ENCODE assay signal across 20 cellular contexts in genomic region chr4:110061101-110061500, GRCh38.
"Had no signal": no experiment of that assay in that cellular context is flagged by ENCODE, and none has a peak within 500 bp of the region (broad histone marks: within the 10 kb centered on the region; RNA-seq: fewer than 3 reads in every experiment).

No MANE protein-coding gene starts in this region.

- FAIRE-seq: astrocyte, bronchial epithelial cell, frontal cortex had no signal

- H3K4me3 Mint-ChIP-seq: endodermal cell, mesothelial cell of epicardium, neural crest cell, WTC11 had no signal

- ATAC-seq: left cardiac atrium; lower lobe of right lung; right lobe of liver; stimulated activated naive CD8-positive, alpha-beta T cell treated with anti-CD3 and anti-CD28 coated beads, Interleukin-15, Interleukin-2, amounts not matched to agents 100 U/mL and 50 U/mL, for 24 hours; WTC11 had no signal

- DNase-seq: activated CD4-positive, alpha-beta T cell treated with anti-CD3 and anti-CD28 coated beads for 4 hours; activated naive CD4-positive, alpha-beta T cell treated with Interleukin-2 at 50 U/mL for 16 hours; activated T-cell treated with anti-CD3 and anti-CD28 coated beads, Interleukin-2, amount 50 U/mL, for 48 hours; endodermal cell; head of caudate nucleus; left cardiac atrium; lower lobe of right lung; ovary; right lobe of liver; SJCRH30; stimulated activated CD4-positive, alpha-beta T cell treated with anti-CD3 and anti-CD28 coated beads, Interleukin-4, amount 100 ng/mL, for 4 hours; stimulated activated CD8-positive, alpha-beta memory T cell treated with anti-CD3 and anti-CD28 coated beads, Interleukin-4, amount 100 ng/mL, for 48 hours; stimulated activated naive CD8-positive, alpha-beta T cell treated with anti-CD3 and anti-CD28 coated beads, Interleukin-15, Interleukin-2, amounts not matched to agents 100 U/mL and 50 U/mL, for 24 hours; trophoblast cell had no signal

- H3K4me1 Mint-ChIP-seq: endodermal cell, WTC11 had no signal

- H3K9me3 Mint-ChIP-seq: endodermal cell, mesothelial cell of epicardium, neural crest cell, WTC11 had no signal

- H3K27ac Mint-ChIP-seq: endodermal cell, mesothelial cell of epicardium, WTC11 had no signal
